8 cellular contexts compared by ENCODE assay signal in genomic region chr7:132614428-132615076, GRCh38. TPM values are rescaled to one million over a fixed set of nuclear protein-coding genes. Genes with fewer than 3 reads are reported as not detected.
DNase-seq lines count a peak whose midpoint lies in the region; TF ChIP-seq lines count a peak whose summit lies in the region.

No MANE protein-coding gene starts in this region.

- H3K14ac ChIP-seq in neuronal stem cell (ENCODE audit: low read length) = no peak overlapping the region

- H2BK120ac ChIP-seq in neuronal stem cell (ENCODE audit: low read depth, low read length) = no peak overlapping the region

- CTCF ChIA-PET in RWPE1 (lab: Yijun Ruan, JAX) = no interaction called here

- peak overlapping the region; percentile 39 for H3K4me2 ChIP-seq in neuronal stem cell (ENCODE audit: insufficient read depth, low read length, poor library complexity, severe bottlenecking)

- no peak overlapping the region for H2BK5ac ChIP-seq in neuronal stem cell (ENCODE audit: low read length)

- peaks cover 0 to 5% (median 4%) of the 10 kb centered on the region in 3 experiments for H3K27me3 ChIP-seq in neuronal stem cell (ENCODE audit: control insufficient read depth in 3 of 3, insufficient read depth in 3 of 3, low read depth in 1 of 3, low read length in 3 of 3)

- H4K8ac ChIP-seq in neuronal stem cell (ENCODE audit: low read depth, low read length) = no peak overlapping the region

- peaks cover 0 to 4% of the 10 kb centered on the region in 2 donors for H3K9me3 ChIP-seq in neuronal stem cell (replicated peaks in 1 of 2; ENCODE audit: control insufficient read depth in 2 of 2, insufficient read depth in 1 of 2, low read depth in 1 of 2, low read length in 2 of 2)

- peak overlapping the region; percentile 88 for H3K18ac ChIP-seq in neuronal stem cell (ENCODE audit: low read length)

- DNase-seq in DMS53 (lab: John Stamatoyannopoulos, UW) = peak; percentile 44
- peak; percentile 0 for DNase-seq in NCI-H1417 treated with DMSO at 0.1 percent for 48 hours (lab: John Stamatoyannopoulos, UW)
- peak; percentile 3 for DNase-seq in fibroblast of villous mesenchyme (ENCODE audit: low read depth)
- peak; percentile 9 for DNase-seq in neuronal stem cell (ENCODE audit: low spot score)
- DNase-seq in NCI-H2196 (lab: John Stamatoyannopoulos, UW; ENCODE audit: unreplicated experiment) = no peak
- no peak for DNase-seq in HK-2 (ENCODE audit: unreplicated experiment)
- no peak for DNase-seq in NCI-H2081 (lab: John Stamatoyannopoulos, UW)
- DNase-seq in RWPE1 (ENCODE audit: low spot score) = no peak

- H3K4me3 ChIP-seq in fibroblast of villous mesenchyme (ENCODE audit: low read depth, low read length) (peak overlapping the region; percentile 24), neuronal stem cell (ENCODE audit: low read length in 2 of 2) (no peak overlapping the region)

- no peak overlapping the region for H3K23ac ChIP-seq in neuronal stem cell (ENCODE audit: low read depth, low read length, poor library complexity)

- POLR2A ChIA-PET in RWPE1 (lab: Yijun Ruan, JAX; ENCODE audit: low non-redundant PET) = no interaction called here

- H2AFZ ChIP-seq in neuronal stem cell (ENCODE audit: low read length) = peak overlapping the region; percentile 81

- H3K9ac ChIP-seq in neuronal stem cell (ENCODE audit: low read depth, low read length, poor library complexity) = peak overlapping the region; percentile 9

- no peak overlapping the region for H2AK5ac ChIP-seq in neuronal stem cell (ENCODE audit: low read depth, low read length)

- H2BK12ac ChIP-seq in neuronal stem cell (ENCODE audit: low read length) = no peak overlapping the region

- no CpG with 5 or more reads among the region's 19 CpGs for WGBS in neuronal stem cell (ENCODE audit: extremely low coverage in 2 of 2, insufficient read length in 2 of 2, insufficient replicate concordance in 1 of 2), 2 donors

- H4K91ac ChIP-seq in neuronal stem cell (ENCODE audit: low read depth, low read length, poor library complexity) = no peak overlapping the region

- no peaks in the 10 kb centered on the region for H3K79me1 ChIP-seq in neuronal stem cell (ENCODE audit: low read depth, low read length)

- no peak overlapping the region for H3K4ac ChIP-seq in neuronal stem cell (ENCODE audit: low read length)

- no peaks in the 10 kb centered on the region for H3K36me3 ChIP-seq in neuronal stem cell (replicated peaks in 1 of 2; ENCODE audit: control insufficient read depth in 2 of 2, insufficient read depth in 2 of 2, low read length in 2 of 2)

- H3K27ac ChIP-seq in neuronal stem cell (replicated peaks; ENCODE audit: low read length) (no peak overlapping the region), RWPE1 (no peak overlapping the region)

- no peak overlapping the region for H2BK15ac ChIP-seq in neuronal stem cell (ENCODE audit: low read length)

- H3K4me1 ChIP-seq in neuronal stem cell (ENCODE audit: control insufficient read depth in 2 of 2, insufficient read depth in 1 of 2, low read depth in 1 of 2, low read length in 2 of 2) = peaks cover 0 to 13% of the 10 kb centered on the region in 2 donors

- TF ChIP-seq CTCF in fibroblast of villous mesenchyme (IDR thresholded peaks at IDR 0.05; ENCODE audit: insufficient read depth, low read depth, low read length) (peak; percentile 4), RWPE1 (conservative IDR thresholded peaks at IDR 0.05; ENCODE audit: low read depth) (no peak)

RNA-seq across cellular contexts. Expression of gene PLXNA4, which starts 38.3 kb away (rescaled TPM):
- total RNA-seq in fibroblast of villous mesenchyme = under 0.01 TPM in 1 of 2 replicates, not detected in the other
- 0.11 TPM for polyA plus RNA-seq in neuronal stem cell (2013, experiment 1 of 2)
- polyA plus RNA-seq in neuronal stem cell (2013, experiment 2 of 2) = 0.18 TPM

Comparison
In these comparisons a context has a peak if more than half of its experiments do, and no peak if none do; other contexts are left out.
1. DNase-seq: peak in DMS53 (single experiment), NCI-H1417 treated with DMSO at 0.1 percent for 48 hours (single experiment), fibroblast of villous mesenchyme (single experiment) and neuronal stem cell (single experiment); none in NCI-H2196 (single experiment), HK-2 (single experiment), NCI-H2081 (0 of 2) and RWPE1 (single experiment).